ENCODE assay signal across 8 cellular contexts in genomic region chr2:201071305-201072200, GRCh38. TPM values are rescaled to one million over a fixed set of nuclear protein-coding genes. Genes with fewer than 3 reads are reported as not detected.
DNase-seq lines count a peak whose midpoint lies in the region; ATAC-seq and TF ChIP-seq lines count a peak whose summit lies in the region.

TSS of gene HYCC2 (minus strand) at chr2:201071671. CDS start at chr2:201024009, 47,662 bp downstream.
TSS of gene NDUFB3 (plus strand) at chr2:201072001. CDS start at chr2:201078883, 6,882 bp downstream.

- TF ChIP-seq CTCF in AG09309 (IDR thresholded peaks at IDR 0.05; ENCODE audit: control insufficient read depth, insufficient read depth, low read depth, low read length, missing control alignments) (peak; percentile 13), WI38 (IDR thresholded peaks at IDR 0.05; ENCODE audit: low read depth, low read length) (0 out of 2 replicates have a peak, but pooled peaks have one; percentile 21), cardiac fibroblast (IDR thresholded peaks at IDR 0.05; ENCODE audit: low read depth, low read length) (peak; percentile 29)

- no peaks in the 10 kb centered on the region for H3K36me3 Mint-ChIP-seq in immature natural killer cell

- peaks cover 7 to 13% (median 12%) of the 10 kb centered on the region in 3 donors for H3K27me3 Mint-ChIP-seq in immature natural killer cell (ENCODE audit: low read depth in 3 of 3)

- H3K4me1 Mint-ChIP-seq in immature natural killer cell: peaks cover 49 to 64% of the 10 kb centered on the region in 2 donors

- H3K4me3 ChIP-seq in AG09309 (ENCODE audit: control insufficient read depth, low read depth, low read length) (peak within 1 kb of the TSS; percentile 95), WI38 (ENCODE audit: low read depth, low read length) (peak within 1 kb of the TSS; percentile 71), cardiac fibroblast (replicated peaks in 1 of 2; ENCODE audit: low read depth in 2 of 2, low read length in 2 of 2) (peak within 1 kb of the TSS; percentile 97 to 100)

- no peaks in the 10 kb centered on the region for H3K9me3 Mint-ChIP-seq in immature natural killer cell

- ATAC-seq in GM18909 (IDR thresholded peaks at IDR 0.05; ENCODE audit: poor library complexity, unreplicated experiment) (peak; percentile 98), HG03175 (IDR thresholded peaks at IDR 0.05; ENCODE audit: unreplicated experiment) (peak; percentile 97)

- H3K27ac Mint-ChIP-seq in immature natural killer cell: peak within 1 kb of the TSS; percentile 93 to 99 (median 98)

- peak within 1 kb of the TSS; percentile 90 to 99 (median 98) for H3K4me3 Mint-ChIP-seq in immature natural killer cell

- peak; percentile 75 for DNase-seq in AG09309 (ENCODE audit: low read depth)
- DNase-seq in NCI-H2227 treated with DMSO at 0.1 percent for 48 hours (lab: John Stamatoyannopoulos, UW): peak; percentile 98
- peak; percentile 95 to 97 for DNase-seq in cardiac fibroblast (ENCODE audit: low read depth in 2 of 2)
- DNase-seq in immature natural killer cell: peak; percentile 93 to 95 (median 95)
- peak; percentile 83 for DNase-seq in smooth muscle cell of the brain vasculature (ENCODE audit: low read depth, low spot score)

RNA-seq across cellular contexts. Expression of gene HYCC2, which starts in this region (rescaled TPM):
- polyA plus RNA-seq in immature natural killer cell: 10 to 100 TPM; 12.9 to 31.4 (median 22.1) TPM

RNA-seq across cellular contexts. Expression of gene NDUFB3, which starts in this region (rescaled TPM):
- 100 to 1,000 TPM; 211 to 234 (median 225) TPM for polyA plus RNA-seq in immature natural killer cell

Comparison
In these comparisons a context has a peak if more than half of its experiments do, and no peak if none do; other contexts are left out.
1. Peak in every context shown above with its lines: DNase-seq, ATAC-seq and H3K4me3 ChIP-seq.